8 cellular contexts compared by ENCODE assay signal in genomic region chr21:43917515-43918384, GRCh38. TPM values are rescaled to one million over a fixed set of nuclear protein-coding genes. Genes with fewer than 3 reads are reported as not detected.
A peak's percentile ranks its signal among the peaks of the same experiment; 100 is the strongest.
DNase-seq lines count a peak whose midpoint lies in the region; ATAC-seq and TF ChIP-seq lines count a peak whose summit lies in the region.

No MANE protein-coding gene starts in this region.

- H3K18ac ChIP-seq in trophoblast cell (ENCODE audit: low read length) = no peak overlapping the region

- no peak overlapping the region for H2AFZ ChIP-seq in trophoblast cell (ENCODE audit: insufficient read depth, low read length, poor library complexity)

- peaks cover 3% of the 10 kb centered on the region for H3K9me3 Mint-ChIP-seq in activated naive CD4-positive, alpha-beta T cell treated with anti-CD3 and anti-CD28 coated beads for 36 hours
- peaks cover 3% of the 10 kb centered on the region for H3K9me3 Mint-ChIP-seq in activated CD4-positive, alpha-beta memory T cell treated with anti-CD3 and anti-CD28 coated beads, Interleukin-2, amount 10 ng/mL, durations not matched to agents 7 days and 5 days

- H3K79me2 ChIP-seq in trophoblast cell (ENCODE audit: control insufficient read depth, insufficient read depth, low read length, poor library complexity) = peaks cover 3% of the 10 kb centered on the region

- H2AK5ac ChIP-seq in trophoblast cell (ENCODE audit: low read length) = no peak overlapping the region

- no peak overlapping the region for H4K12ac ChIP-seq in trophoblast cell (ENCODE audit: low read depth, low read length)

- no peak overlapping the region for H3K27ac ChIP-seq in upper lobe of right lung
- no peak overlapping the region for H3K27ac ChIP-seq in trophoblast cell (ENCODE audit: low read depth, low read length)

- H4K8ac ChIP-seq in trophoblast cell (ENCODE audit: low read depth, low read length) = no peak overlapping the region

- H3K9ac ChIP-seq in trophoblast cell (ENCODE audit: low read length) = no peak overlapping the region

- peak overlapping the region; percentile 74 for H3K4me3 Mint-ChIP-seq in activated naive CD4-positive, alpha-beta T cell treated with anti-CD3 and anti-CD28 coated beads for 36 hours
- H3K4me3 Mint-ChIP-seq in activated CD4-positive, alpha-beta memory T cell treated with anti-CD3 and anti-CD28 coated beads, Interleukin-2, amount 10 ng/mL, durations not matched to agents 7 days and 5 days = peak overlapping the region; percentile 72

- no peak overlapping the region for H4K91ac ChIP-seq in trophoblast cell (ENCODE audit: low read depth, low read length)

- H3K4ac ChIP-seq in trophoblast cell (ENCODE audit: low read depth, low read length) = no peak overlapping the region

- no peak overlapping the region for H2BK5ac ChIP-seq in trophoblast cell (ENCODE audit: low read depth, low read length, poor library complexity)

- peaks cover 6% of the 10 kb centered on the region for H3K4me1 ChIP-seq in upper lobe of right lung
- peaks cover 0 to 4% of the 10 kb centered on the region in 2 experiments for H3K4me1 ChIP-seq in trophoblast cell (ENCODE audit: control insufficient read depth in 1 of 2, insufficient read depth in 2 of 2, low read length in 2 of 2)

- no peaks in the 10 kb centered on the region for H3K9me3 ChIP-seq in upper lobe of right lung
- H3K9me3 ChIP-seq in trophoblast cell (ENCODE audit: insufficient read depth, low read depth, low read length) = peaks cover 2% of the 10 kb centered on the region

- no peaks in the 10 kb centered on the region for H3K79me1 ChIP-seq in trophoblast cell (ENCODE audit: low read length)

- DNase-seq in activated naive CD4-positive, alpha-beta T cell treated with anti-CD3 and anti-CD28 coated beads for 36 hours = peak; percentile 48
- DNase-seq in activated naive CD4-positive, alpha-beta T cell (lab: John Stamatoyannopoulos, UW) = no peak
- peak; percentile 32 for DNase-seq in activated CD4-positive, alpha-beta memory T cell treated with anti-CD3 and anti-CD28 coated beads, Interleukin-2, amount 10 ng/mL, durations not matched to agents 7 days and 5 days
- DNase-seq in kidney epithelial cell (ENCODE audit: low read depth) (no peak), upper lobe of right lung (peak; percentile 37), trophoblast cell (no peak), NCI-H2081 treated with DMSO at 0.1 percent for 48 hours (lab: John Stamatoyannopoulos, UW) (no peak)

- no peak overlapping the region for H2BK12ac ChIP-seq in trophoblast cell (ENCODE audit: low read length)

- no peak overlapping the region for H3K14ac ChIP-seq in trophoblast cell (ENCODE audit: low read length)

- ATAC-seq in upper lobe of right lung = no peak
- ATAC-seq in GM21515 (IDR thresholded peaks at IDR 0.05; ENCODE audit: unreplicated experiment) = no peak

- H3K36me3 Mint-ChIP-seq in activated naive CD4-positive, alpha-beta T cell treated with anti-CD3 and anti-CD28 coated beads for 36 hours (ENCODE audit: low read depth) = peaks cover 4% of the 10 kb centered on the region
- H3K36me3 Mint-ChIP-seq in activated CD4-positive, alpha-beta memory T cell treated with anti-CD3 and anti-CD28 coated beads, Interleukin-2, amount 10 ng/mL, durations not matched to agents 7 days and 5 days (ENCODE audit: low read depth) = peaks cover 25% of the 10 kb centered on the region

- POLR2A ChIA-PET in activated CD4-positive, alpha-beta memory T cell treated with anti-CD3 and anti-CD28 coated beads, Interleukin-2, amount 10 ng/mL, durations not matched to agents 7 days and 5 days (lab: Charles Lee) = interaction anchor here (0.8 to 1.8 kb wide), 4 partner anchors 24 to 94 kb away, joined by 3 to 5 read pairs (median 4); no protein-coding TSS in a partner anchor

- TF ChIP-seq CTCF in kidney epithelial cell (IDR thresholded peaks at IDR 0.05; ENCODE audit: insufficient read depth, low read length, poor library complexity, severe bottlenecking) (peak; percentile 9), upper lobe of right lung (IDR thresholded peaks at IDR 0.05) (no peak)

- H3K27me3 ChIP-seq in kidney epithelial cell (ENCODE audit: control insufficient read depth, insufficient read depth, low read length) = no peaks in the 10 kb centered on the region
- H3K27me3 ChIP-seq in upper lobe of right lung = no peaks in the 10 kb centered on the region
- no peaks in the 10 kb centered on the region for H3K27me3 ChIP-seq in trophoblast cell (ENCODE audit: insufficient read depth, low read length)

- WGBS in trophoblast cell (ENCODE audit: extremely low coverage, insufficient coverage, insufficient read length) = no CpG with 5 or more reads among the region's 12 CpGs

- H3K4me3 ChIP-seq in kidney epithelial cell (ENCODE audit: low read depth, low read length) = no peak overlapping the region
- no peak overlapping the region for H3K4me3 ChIP-seq in upper lobe of right lung
- no peak overlapping the region for H3K4me3 ChIP-seq in trophoblast cell (ENCODE audit: low read depth, low read length)

- no peak overlapping the region for H2BK120ac ChIP-seq in trophoblast cell (ENCODE audit: insufficient read depth, low read length, poor library complexity)

- no peak overlapping the region for H3K23ac ChIP-seq in trophoblast cell (ENCODE audit: low read length)

- H3K27ac Mint-ChIP-seq in activated naive CD4-positive, alpha-beta T cell treated with anti-CD3 and anti-CD28 coated beads for 36 hours = peak overlapping the region; percentile 62
- peak overlapping the region; percentile 68 for H3K27ac Mint-ChIP-seq in activated CD4-positive, alpha-beta memory T cell treated with anti-CD3 and anti-CD28 coated beads, Interleukin-2, amount 10 ng/mL, durations not matched to agents 7 days and 5 days

- CTCF ChIA-PET in activated naive CD4-positive, alpha-beta T cell treated with anti-CD3 and anti-CD28 coated beads for 36 hours (lab: Charles Lee) = interaction anchor here (0.6 to 1.9 kb wide), 10 partner anchors 11 to 141 kb away, joined by 3 to 9 read pairs (median 3); no protein-coding TSS in a partner anchor
- CTCF ChIA-PET in activated CD4-positive, alpha-beta memory T cell treated with anti-CD3 and anti-CD28 coated beads, Interleukin-2, amount 10 ng/mL, durations not matched to agents 7 days and 5 days (lab: Charles Lee) = interaction anchor here (0.6 to 1.5 kb wide), 4 partner anchors 21 to 380 kb away, joined by 3 to 4 read pairs (median 3); no protein-coding TSS in a partner anchor

- peaks cover 62% of the 10 kb centered on the region for H3K4me1 Mint-ChIP-seq in activated naive CD4-positive, alpha-beta T cell treated with anti-CD3 and anti-CD28 coated beads for 36 hours (ENCODE audit: low read depth)
- peaks cover 63% of the 10 kb centered on the region for H3K4me1 Mint-ChIP-seq in activated CD4-positive, alpha-beta memory T cell treated with anti-CD3 and anti-CD28 coated beads, Interleukin-2, amount 10 ng/mL, durations not matched to agents 7 days and 5 days

- no peaks in the 10 kb centered on the region for H3K36me3 ChIP-seq in kidney epithelial cell (ENCODE audit: control insufficient read depth, insufficient read depth, low read length)
- H3K36me3 ChIP-seq in upper lobe of right lung = no peaks in the 10 kb centered on the region
- no peaks in the 10 kb centered on the region for H3K36me3 ChIP-seq in trophoblast cell (ENCODE audit: control insufficient read depth in 1 of 2, insufficient read depth in 2 of 2, low read length in 2 of 2)

- H3K4me2 ChIP-seq in trophoblast cell (ENCODE audit: low read length) = no peak overlapping the region

- H3K27me3 Mint-ChIP-seq in activated naive CD4-positive, alpha-beta T cell treated with anti-CD3 and anti-CD28 coated beads for 36 hours (ENCODE audit: low read depth) = no peaks in the 10 kb centered on the region
- H3K27me3 Mint-ChIP-seq in activated CD4-positive, alpha-beta memory T cell treated with anti-CD3 and anti-CD28 coated beads, Interleukin-2, amount 10 ng/mL, durations not matched to agents 7 days and 5 days = peaks cover 2% of the 10 kb centered on the region

- intact Hi-C loops in activated naive CD4-positive, alpha-beta T cell treated with anti-CD3 and anti-CD28 coated beads for 36 hours (cut with micrococcal nuclease) = loop anchor here (2.0 to 5.0 kb wide), 3 partner anchors 25 to 53 kb away; partner anchors contain the start of gene AGPAT3
- intact Hi-C loops in upper lobe of right lung (cut with DNase I) = no loop called here

RNA-seq across cellular contexts. Expression of gene AGPAT3, which starts 52.7 kb away (rescaled TPM):
- 10 to 100 TPM; 57.9 to 64.1 TPM for total RNA-seq in activated naive CD4-positive, alpha-beta T cell treated with anti-CD3 and anti-CD28 coated beads for 36 hours
- total RNA-seq in activated CD4-positive, alpha-beta memory T cell treated with anti-CD3 and anti-CD28 coated beads, Interleukin-2, amount 10 ng/mL, durations not matched to agents 7 days and 5 days = 100 to 1,000 TPM; 101 to 102 TPM
- total RNA-seq in kidney epithelial cell = 62.3 and 70.4 TPM in 2 replicates
- total RNA-seq in upper lobe of right lung = 86.0 TPM
- polyA plus RNA-seq in trophoblast cell (2013) = 9.7 and 10.3 TPM in 2 replicates

Comparison
In these comparisons a context has a peak if more than half of its experiments do, and no peak if none do; other contexts are left out.
1. DNase-seq: peak in activated naive CD4-positive, alpha-beta T cell treated with anti-CD3 and anti-CD28 coated beads for 36 hours (single experiment), activated CD4-positive, alpha-beta memory T cell treated with anti-CD3 and anti-CD28 coated beads, Interleukin-2, amount 10 ng/mL, durations not matched to agents 7 days and 5 days (single experiment) and upper lobe of right lung (single experiment); none in activated naive CD4-positive, alpha-beta T cell (0 of 4), kidney epithelial cell (single experiment), trophoblast cell (0 of 2) and NCI-H2081 treated with DMSO at 0.1 percent for 48 hours (single experiment).